Comparison of ENCODE assay signal across 1 cellular context in the genomic region with DNA sequence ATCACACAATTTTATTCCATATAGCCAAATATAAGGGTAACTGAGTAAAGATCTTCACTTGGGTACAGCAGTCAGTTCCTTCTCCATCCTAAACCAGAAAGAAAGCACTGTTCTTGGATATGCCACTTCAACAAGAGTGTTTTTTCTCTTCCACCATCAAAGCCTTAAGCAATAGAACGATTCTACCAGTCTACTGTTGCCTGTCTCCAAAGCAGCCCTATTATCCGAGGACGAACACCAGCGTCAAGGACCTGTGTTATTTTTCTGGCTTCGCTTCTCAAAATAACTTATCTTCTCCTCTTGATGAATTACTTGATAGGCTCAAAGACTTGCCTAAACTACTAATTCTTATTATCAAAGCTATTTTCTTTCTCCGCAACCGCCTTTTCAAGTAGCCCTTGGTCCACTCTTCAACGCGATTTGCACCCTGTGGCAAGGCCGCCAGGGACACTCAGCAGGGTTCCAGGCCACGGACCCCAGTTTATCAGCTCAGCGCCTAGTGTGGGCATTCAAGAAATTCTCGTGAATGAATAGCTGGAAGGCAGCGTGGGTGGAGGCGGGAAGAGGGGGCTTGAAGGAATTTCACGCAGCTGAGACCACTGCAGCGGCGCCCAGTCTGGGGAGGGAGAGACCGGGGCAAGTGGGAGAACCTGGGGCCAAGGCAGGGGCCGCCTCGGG.
TF ChIP-seq lines count a peak whose summit lies in the region.

No MANE protein-coding gene starts in this region.

TF ChIP-seq in HepG2, 621 proteins besides CTCF, POLR2A, EP300 and RAD21 (continued from another document and continues in another):
- TF ChIP-seq, protein P1, sequence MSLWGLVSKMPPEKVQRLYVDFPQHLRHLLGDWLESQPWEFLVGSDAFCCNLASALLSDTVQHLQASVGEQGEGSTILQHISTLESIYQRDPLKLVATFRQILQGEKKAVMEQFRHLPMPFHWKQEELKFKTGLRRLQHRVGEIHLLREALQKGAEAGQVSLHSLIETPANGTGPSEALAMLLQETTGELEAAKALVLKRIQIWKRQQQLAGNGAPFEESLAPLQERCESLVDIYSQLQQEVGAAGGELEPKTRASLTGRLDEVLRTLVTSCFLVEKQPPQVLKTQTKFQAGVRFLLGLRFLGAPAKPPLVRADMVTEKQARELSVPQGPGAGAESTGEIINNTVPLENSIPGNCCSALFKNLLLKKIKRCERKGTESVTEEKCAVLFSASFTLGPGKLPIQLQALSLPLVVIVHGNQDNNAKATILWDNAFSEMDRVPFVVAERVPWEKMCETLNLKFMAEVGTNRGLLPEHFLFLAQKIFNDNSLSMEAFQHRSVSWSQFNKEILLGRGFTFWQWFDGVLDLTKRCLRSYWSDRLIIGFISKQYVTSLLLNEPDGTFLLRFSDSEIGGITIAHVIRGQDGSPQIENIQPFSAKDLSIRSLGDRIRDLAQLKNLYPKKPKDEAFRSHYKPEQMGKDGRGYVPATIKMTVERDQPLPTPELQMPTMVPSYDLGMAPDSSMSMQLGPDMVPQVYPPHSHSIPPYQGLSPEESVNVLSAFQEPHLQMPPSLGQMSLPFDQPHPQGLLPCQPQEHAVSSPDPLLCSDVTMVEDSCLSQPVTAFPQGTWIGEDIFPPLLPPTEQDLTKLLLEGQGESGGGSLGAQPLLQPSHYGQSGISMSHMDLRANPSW (CRISPR knock-in tag; IDR thresholded peaks at IDR 0.05; ENCODE audit: borderline replicate concordance) = no peak
- no peak for TF ChIP-seq BRCA1 (CRISPR knock-in tag; IDR thresholded peaks at IDR 0.05)
- TF ChIP-seq, protein P2, sequence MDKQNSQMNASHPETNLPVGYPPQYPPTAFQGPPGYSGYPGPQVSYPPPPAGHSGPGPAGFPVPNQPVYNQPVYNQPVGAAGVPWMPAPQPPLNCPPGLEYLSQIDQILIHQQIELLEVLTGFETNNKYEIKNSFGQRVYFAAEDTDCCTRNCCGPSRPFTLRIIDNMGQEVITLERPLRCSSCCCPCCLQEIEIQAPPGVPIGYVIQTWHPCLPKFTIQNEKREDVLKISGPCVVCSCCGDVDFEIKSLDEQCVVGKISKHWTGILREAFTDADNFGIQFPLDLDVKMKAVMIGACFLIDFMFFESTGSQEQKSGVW (CRISPR knock-in tag; IDR thresholded peaks at IDR 0.05; ENCODE audit: borderline replicate concordance) = no peak
- TF ChIP-seq, protein P3, sequence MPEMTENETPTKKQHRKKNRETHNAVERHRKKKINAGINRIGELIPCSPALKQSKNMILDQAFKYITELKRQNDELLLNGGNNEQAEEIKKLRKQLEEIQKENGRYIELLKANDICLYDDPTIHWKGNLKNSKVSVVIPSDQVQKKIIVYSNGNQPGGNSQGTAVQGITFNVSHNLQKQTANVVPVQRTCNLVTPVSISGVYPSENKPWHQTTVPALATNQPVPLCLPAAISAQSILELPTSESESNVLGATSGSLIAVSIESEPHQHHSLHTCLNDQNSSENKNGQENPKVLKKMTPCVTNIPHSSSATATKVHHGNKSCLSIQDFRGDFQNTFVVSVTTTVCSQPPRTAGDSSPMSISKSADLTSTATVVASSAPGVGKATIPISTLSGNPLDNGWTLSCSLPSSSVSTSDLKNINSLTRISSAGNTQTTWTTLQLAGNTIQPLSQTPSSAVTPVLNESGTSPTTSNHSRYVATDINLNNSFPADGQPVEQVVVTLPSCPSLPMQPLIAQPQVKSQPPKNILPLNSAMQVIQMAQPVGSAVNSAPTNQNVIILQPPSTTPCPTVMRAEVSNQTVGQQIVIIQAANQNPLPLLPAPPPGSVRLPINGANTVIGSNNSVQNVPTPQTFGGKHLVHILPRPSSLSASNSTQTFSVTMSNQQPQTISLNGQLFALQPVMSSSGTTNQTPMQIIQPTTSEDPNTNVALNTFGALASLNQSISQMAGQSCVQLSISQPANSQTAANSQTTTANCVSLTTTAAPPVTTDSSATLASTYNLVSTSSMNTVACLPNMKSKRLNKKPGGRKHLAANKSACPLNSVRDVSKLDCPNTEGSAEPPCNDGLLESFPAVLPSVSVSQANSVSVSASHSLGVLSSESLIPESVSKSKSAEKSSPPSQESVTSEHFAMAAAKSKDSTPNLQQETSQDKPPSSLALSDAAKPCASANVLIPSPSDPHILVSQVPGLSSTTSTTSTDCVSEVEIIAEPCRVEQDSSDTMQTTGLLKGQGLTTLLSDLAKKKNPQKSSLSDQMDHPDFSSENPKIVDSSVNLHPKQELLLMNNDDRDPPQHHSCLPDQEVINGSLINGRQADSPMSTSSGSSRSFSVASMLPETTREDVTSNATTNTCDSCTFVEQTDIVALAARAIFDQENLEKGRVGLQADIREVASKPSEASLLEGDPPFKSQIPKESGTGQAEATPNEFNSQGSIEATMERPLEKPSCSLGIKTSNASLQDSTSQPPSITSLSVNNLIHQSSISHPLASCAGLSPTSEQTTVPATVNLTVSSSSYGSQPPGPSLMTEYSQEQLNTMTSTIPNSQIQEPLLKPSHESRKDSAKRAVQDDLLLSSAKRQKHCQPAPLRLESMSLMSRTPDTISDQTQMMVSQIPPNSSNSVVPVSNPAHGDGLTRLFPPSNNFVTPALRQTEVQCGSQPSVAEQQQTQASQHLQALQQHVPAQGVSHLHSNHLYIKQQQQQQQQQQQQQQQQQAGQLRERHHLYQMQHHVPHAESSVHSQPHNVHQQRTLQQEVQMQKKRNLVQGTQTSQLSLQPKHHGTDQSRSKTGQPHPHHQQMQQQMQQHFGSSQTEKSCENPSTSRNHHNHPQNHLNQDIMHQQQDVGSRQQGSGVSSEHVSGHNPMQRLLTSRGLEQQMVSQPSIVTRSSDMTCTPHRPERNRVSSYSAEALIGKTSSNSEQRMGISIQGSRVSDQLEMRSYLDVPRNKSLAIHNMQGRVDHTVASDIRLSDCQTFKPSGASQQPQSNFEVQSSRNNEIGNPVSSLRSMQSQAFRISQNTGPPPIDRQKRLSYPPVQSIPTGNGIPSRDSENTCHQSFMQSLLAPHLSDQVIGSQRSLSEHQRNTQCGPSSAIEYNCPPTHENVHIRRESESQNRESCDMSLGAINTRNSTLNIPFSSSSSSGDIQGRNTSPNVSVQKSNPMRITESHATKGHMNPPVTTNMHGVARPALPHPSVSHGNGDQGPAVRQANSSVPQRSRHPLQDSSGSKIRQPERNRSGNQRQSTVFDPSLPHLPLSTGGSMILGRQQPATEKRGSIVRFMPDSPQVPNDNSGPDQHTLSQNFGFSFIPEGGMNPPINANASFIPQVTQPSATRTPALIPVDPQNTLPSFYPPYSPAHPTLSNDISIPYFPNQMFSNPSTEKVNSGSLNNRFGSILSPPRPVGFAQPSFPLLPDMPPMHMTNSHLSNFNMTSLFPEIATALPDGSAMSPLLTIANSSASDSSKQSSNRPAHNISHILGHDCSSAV (CRISPR knock-in tag; IDR thresholded peaks at IDR 0.05; ENCODE audit: borderline replicate concordance) = no peak
- no peak; the same call in 1 of the 2 replicates for TF ChIP-seq SMAD1 (CRISPR knock-in tag; IDR thresholded peaks at IDR 0.05; ENCODE audit: borderline replicate concordance, low read depth)
- no peak for TF ChIP-seq ZFP62 (CRISPR knock-in tag; IDR thresholded peaks at IDR 0.05)
- TF ChIP-seq, protein P4, sequence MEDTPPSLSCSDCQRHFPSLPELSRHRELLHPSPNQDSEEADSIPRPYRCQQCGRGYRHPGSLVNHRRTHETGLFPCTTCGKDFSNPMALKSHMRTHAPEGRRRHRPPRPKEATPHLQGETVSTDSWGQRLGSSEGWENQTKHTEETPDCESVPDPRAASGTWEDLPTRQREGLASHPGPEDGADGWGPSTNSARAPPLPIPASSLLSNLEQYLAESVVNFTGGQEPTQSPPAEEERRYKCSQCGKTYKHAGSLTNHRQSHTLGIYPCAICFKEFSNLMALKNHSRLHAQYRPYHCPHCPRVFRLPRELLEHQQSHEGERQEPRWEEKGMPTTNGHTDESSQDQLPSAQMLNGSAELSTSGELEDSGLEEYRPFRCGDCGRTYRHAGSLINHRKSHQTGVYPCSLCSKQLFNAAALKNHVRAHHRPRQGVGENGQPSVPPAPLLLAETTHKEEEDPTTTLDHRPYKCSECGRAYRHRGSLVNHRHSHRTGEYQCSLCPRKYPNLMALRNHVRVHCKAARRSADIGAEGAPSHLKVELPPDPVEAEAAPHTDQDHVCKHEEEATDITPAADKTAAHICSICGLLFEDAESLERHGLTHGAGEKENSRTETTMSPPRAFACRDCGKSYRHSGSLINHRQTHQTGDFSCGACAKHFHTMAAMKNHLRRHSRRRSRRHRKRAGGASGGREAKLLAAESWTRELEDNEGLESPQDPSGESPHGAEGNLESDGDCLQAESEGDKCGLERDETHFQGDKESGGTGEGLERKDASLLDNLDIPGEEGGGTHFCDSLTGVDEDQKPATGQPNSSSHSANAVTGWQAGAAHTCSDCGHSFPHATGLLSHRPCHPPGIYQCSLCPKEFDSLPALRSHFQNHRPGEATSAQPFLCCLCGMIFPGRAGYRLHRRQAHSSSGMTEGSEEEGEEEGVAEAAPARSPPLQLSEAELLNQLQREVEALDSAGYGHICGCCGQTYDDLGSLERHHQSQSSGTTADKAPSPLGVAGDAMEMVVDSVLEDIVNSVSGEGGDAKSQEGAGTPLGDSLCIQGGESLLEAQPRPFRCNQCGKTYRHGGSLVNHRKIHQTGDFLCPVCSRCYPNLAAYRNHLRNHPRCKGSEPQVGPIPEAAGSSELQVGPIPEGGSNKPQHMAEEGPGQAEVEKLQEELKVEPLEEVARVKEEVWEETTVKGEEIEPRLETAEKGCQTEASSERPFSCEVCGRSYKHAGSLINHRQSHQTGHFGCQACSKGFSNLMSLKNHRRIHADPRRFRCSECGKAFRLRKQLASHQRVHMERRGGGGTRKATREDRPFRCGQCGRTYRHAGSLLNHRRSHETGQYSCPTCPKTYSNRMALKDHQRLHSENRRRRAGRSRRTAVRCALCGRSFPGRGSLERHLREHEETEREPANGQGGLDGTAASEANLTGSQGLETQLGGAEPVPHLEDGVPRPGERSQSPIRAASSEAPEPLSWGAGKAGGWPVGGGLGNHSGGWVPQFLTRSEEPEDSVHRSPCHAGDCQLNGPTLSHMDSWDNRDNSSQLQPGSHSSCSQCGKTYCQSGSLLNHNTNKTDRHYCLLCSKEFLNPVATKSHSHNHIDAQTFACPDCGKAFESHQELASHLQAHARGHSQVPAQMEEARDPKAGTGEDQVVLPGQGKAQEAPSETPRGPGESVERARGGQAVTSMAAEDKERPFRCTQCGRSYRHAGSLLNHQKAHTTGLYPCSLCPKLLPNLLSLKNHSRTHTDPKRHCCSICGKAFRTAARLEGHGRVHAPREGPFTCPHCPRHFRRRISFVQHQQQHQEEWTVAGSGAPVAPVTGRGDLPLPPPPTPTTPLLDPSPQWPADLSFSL (CRISPR knock-in tag; IDR thresholded peaks at IDR 0.05) = no peak
- TF ChIP-seq ZBTB1 (CRISPR knock-in tag; IDR thresholded peaks at IDR 0.05; ENCODE audit: borderline replicate concordance) = no peak
- 0 out of 2 replicates have a peak, but pooled peaks have one; percentile 65 for TF ChIP-seq ZNF746 (CRISPR knock-in tag; IDR thresholded peaks at IDR 0.05)
- TF ChIP-seq KDM1A (CRISPR knock-in tag; IDR thresholded peaks at IDR 0.05) = no peak
- TF ChIP-seq ZNF329 (CRISPR knock-in tag; IDR thresholded peaks at IDR 0.05; ENCODE audit: low read depth) = no peak
- TF ChIP-seq NCOA1 (CRISPR knock-in tag; IDR thresholded peaks at IDR 0.05) = no peak
- no peak for TF ChIP-seq ZNF24 (IDR thresholded peaks at IDR 0.05)
- TF ChIP-seq CBFB (CRISPR knock-in tag; IDR thresholded peaks at IDR 0.05) = no peak
- no peak for TF ChIP-seq ZNF333 (CRISPR knock-in tag; IDR thresholded peaks at IDR 0.05; ENCODE audit: borderline replicate concordance)
- 0 out of 2 replicates have a peak, but pooled peaks have one; percentile 75 for TF ChIP-seq MTF1 (CRISPR knock-in tag; IDR thresholded peaks at IDR 0.05)
- TF ChIP-seq DMAP1 (CRISPR knock-in tag; IDR thresholded peaks at IDR 0.05) = no peak; the same call in 1 of the 2 replicates
- no peak for TF ChIP-seq SRY (CRISPR knock-in tag; IDR thresholded peaks at IDR 0.05)
- TF ChIP-seq, protein P5, sequence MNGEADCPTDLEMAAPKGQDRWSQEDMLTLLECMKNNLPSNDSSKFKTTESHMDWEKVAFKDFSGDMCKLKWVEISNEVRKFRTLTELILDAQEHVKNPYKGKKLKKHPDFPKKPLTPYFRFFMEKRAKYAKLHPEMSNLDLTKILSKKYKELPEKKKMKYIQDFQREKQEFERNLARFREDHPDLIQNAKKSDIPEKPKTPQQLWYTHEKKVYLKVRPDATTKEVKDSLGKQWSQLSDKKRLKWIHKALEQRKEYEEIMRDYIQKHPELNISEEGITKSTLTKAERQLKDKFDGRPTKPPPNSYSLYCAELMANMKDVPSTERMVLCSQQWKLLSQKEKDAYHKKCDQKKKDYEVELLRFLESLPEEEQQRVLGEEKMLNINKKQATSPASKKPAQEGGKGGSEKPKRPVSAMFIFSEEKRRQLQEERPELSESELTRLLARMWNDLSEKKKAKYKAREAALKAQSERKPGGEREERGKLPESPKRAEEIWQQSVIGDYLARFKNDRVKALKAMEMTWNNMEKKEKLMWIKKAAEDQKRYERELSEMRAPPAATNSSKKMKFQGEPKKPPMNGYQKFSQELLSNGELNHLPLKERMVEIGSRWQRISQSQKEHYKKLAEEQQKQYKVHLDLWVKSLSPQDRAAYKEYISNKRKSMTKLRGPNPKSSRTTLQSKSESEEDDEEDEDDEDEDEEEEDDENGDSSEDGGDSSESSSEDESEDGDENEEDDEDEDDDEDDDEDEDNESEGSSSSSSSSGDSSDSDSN (CRISPR knock-in tag; IDR thresholded peaks at IDR 0.05) = no peak
- TF ChIP-seq, protein P6, sequence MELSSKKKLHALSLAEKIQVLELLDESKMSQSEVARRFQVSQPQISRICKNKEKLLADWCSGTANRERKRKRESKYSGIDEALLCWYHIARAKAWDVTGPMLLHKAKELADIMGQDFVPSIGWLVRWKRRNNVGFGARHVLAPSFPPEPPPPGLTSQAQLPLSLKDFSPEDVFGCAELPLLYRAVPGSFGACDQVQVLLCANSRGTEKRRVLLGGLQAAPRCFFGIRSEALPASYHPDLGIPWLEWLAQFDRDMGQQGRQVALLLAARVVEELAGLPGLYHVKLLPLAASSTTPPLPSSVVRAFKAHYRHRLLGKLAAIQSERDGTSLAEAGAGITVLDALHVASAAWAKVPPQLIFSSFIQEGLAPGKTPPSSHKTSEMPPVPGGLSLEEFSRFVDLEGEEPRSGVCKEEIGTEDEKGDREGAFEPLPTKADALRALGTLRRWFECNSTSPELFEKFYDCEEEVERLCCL (CRISPR knock-in tag; IDR thresholded peaks at IDR 0.05; ENCODE audit: borderline replicate concordance) = no peak
- no peak; the same call in 1 of the 2 replicates for TF ChIP-seq KDM5A (IDR thresholded peaks at IDR 0.05; ENCODE audit: borderline replicate concordance, low read length)
- TF ChIP-seq, protein P7, sequence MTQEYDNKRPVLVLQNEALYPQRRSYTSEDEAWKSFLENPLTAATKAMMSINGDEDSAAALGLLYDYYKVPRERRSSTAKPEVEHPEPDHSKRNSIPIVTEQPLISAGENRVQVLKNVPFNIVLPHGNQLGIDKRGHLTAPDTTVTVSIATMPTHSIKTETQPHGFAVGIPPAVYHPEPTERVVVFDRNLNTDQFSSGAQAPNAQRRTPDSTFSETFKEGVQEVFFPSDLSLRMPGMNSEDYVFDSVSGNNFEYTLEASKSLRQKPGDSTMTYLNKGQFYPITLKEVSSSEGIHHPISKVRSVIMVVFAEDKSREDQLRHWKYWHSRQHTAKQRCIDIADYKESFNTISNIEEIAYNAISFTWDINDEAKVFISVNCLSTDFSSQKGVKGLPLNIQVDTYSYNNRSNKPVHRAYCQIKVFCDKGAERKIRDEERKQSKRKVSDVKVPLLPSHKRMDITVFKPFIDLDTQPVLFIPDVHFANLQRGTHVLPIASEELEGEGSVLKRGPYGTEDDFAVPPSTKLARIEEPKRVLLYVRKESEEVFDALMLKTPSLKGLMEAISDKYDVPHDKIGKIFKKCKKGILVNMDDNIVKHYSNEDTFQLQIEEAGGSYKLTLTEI (CRISPR knock-in tag; conservative IDR thresholded peaks at IDR 0.05) = no peak
- 0 out of 2 replicates have a peak, but pooled peaks have one; percentile 61 for TF ChIP-seq ZBTB42 (CRISPR knock-in tag; IDR thresholded peaks at IDR 0.05)
- TF ChIP-seq ZNF33A (CRISPR knock-in tag; IDR thresholded peaks at IDR 0.05; ENCODE audit: borderline replicate concordance) = no peak
- TF ChIP-seq NFRKB (IDR thresholded peaks at IDR 0.05) = no peak
- 0 out of 2 replicates have a peak, but pooled peaks have one; percentile 6 for TF ChIP-seq ZNF232 (CRISPR knock-in tag; IDR thresholded peaks at IDR 0.05; ENCODE audit: borderline replicate concordance)
- TF ChIP-seq ZMAT3 (CRISPR knock-in tag; conservative IDR thresholded peaks at IDR 0.05) = no peak
- TF ChIP-seq GATAD1 (CRISPR knock-in tag; IDR thresholded peaks at IDR 0.05) = no peak
